In genomic region chr6:156627524-156627923, GRCh38 we compare ENCODE assay signal across 24 cellular contexts.
"Had no signal": no experiment of that assay in that cellular context is flagged by ENCODE, and none has a peak within 500 bp of the region (broad histone marks: within the 10 kb centered on the region; RNA-seq: fewer than 3 reads in every experiment).

No MANE protein-coding gene starts in this region.

- H3K9me3 Mint-ChIP-seq: activated CD4-positive, alpha-beta memory T cell treated with anti-CD3 and anti-CD28 coated beads for 36 hours; activated CD4-positive, alpha-beta T cell treated with anti-CD3 and anti-CD28 coated beads, Interleukin-2, amount 10 ng/mL, durations not matched to agents 7 days and 5 days; activated naive CD4-positive, alpha-beta T cell treated with anti-CD3 and anti-CD28 coated beads for 36 hours; activated T-helper 17 cell treated with anti-CD3 and anti-CD28 coated beads, Interleukin-2, amount 50 U/mL, for 72 hours; T-helper 1 cell treated with Interleukin-12 subunit alpha and Interleukin-12 subunit beta and Interleukin-4 antibody, amounts not matched to agents 30 μg/mL and 1 μg/mL, for 36 hours had no signal

- FAIRE-seq: RCC 7860 had no signal

- H3K27ac ChIP-seq: adrenal gland had no signal

- H3K36me3 ChIP-seq: adrenal gland had no signal

- H3K4me1 ChIP-seq: adrenal gland had no signal

- H3K27ac Mint-ChIP-seq: activated CD4-positive, alpha-beta memory T cell treated with anti-CD3 and anti-CD28 coated beads for 36 hours; activated CD4-positive, alpha-beta T cell treated with anti-CD3 and anti-CD28 coated beads, Interleukin-2, amount 10 ng/mL, durations not matched to agents 7 days and 5 days; activated naive CD4-positive, alpha-beta T cell treated with anti-CD3 and anti-CD28 coated beads for 36 hours; activated naive CD8-positive, alpha-beta T cell; activated T-helper 17 cell treated with anti-CD3 and anti-CD28 coated beads, Interleukin-2, amount 50 U/mL, for 72 hours; T-helper 1 cell treated with Interleukin-12 subunit alpha and Interleukin-12 subunit beta and Interleukin-4 antibody, amounts not matched to agents 30 μg/mL and 1 μg/mL, for 36 hours had no signal

- H3K4me1 Mint-ChIP-seq: activated CD4-positive, alpha-beta T cell treated with anti-CD3 and anti-CD28 coated beads, Interleukin-2, amount 10 ng/mL, durations not matched to agents 7 days and 5 days; activated T-helper 17 cell treated with anti-CD3 and anti-CD28 coated beads, Interleukin-2, amount 50 U/mL, for 72 hours had no signal

- H3K27me3 Mint-ChIP-seq: activated CD4-positive, alpha-beta memory T cell treated with anti-CD3 and anti-CD28 coated beads for 36 hours; activated CD4-positive, alpha-beta T cell treated with anti-CD3 and anti-CD28 coated beads, Interleukin-2, amount 10 ng/mL, durations not matched to agents 7 days and 5 days; activated naive CD8-positive, alpha-beta T cell; activated T-helper 17 cell treated with anti-CD3 and anti-CD28 coated beads, Interleukin-2, amount 50 U/mL, for 72 hours had no signal

- H3K36me3 Mint-ChIP-seq: activated CD4-positive, alpha-beta memory T cell treated with anti-CD3 and anti-CD28 coated beads for 36 hours; activated naive CD8-positive, alpha-beta T cell had no signal

- ATAC-seq: activated T-helper 17 cell treated with anti-CD3 and anti-CD28 coated beads, Interleukin-2, amount 50 U/mL, for 72 hours had no signal

- DNase-seq: activated CD4-positive, alpha-beta memory T cell treated with anti-CD3 and anti-CD28 coated beads for 36 hours; activated CD4-positive, alpha-beta T cell treated with anti-CD3 and anti-CD28 coated beads, Interleukin-2, amount 10 ng/mL, durations not matched to agents 7 days and 5 days; activated CD4-positive, CD25-positive, alpha-beta regulatory T cell treated with anti-CD3 and anti-CD28 coated beads, Interleukin-2, amount 50 U/mL, for 72 hours; activated CD8-positive, alpha-beta memory T cell treated with anti-CD3 and anti-CD28 coated beads for 24 hours; activated gamma-delta T cell; activated naive CD4-positive, alpha-beta T cell treated with anti-CD3 and anti-CD28 coated beads for 36 hours; activated T-cell treated with anti-CD3 and anti-CD28 coated beads for 4 hours; activated T-cell treated with anti-CD3 and anti-CD28 coated beads, Interleukin-2, amount 50 U/mL, for 48 hours; adrenal gland; anterior cingulate cortex; cerebellar nuclear complex; Kasumi-1; NCI-H1105 treated with DMSO at 0.1 percent for 48 hours; NCI-H1436 treated with DMSO at 0.1 percent for 48 hours; NCI-H187; NCI-H2081; NCI-H510A treated with DMSO at 0.1 percent for 48 hours; NCI-H69; NK-92 treated with Interleukin-12 subunit alpha and Interleukin-12 subunit beta, amount 100 ng/mL, for 24 hours; SHP77 treated with DMSO at 0.1 percent for 48 hours had no signal

- H3K4me3 Mint-ChIP-seq: activated CD4-positive, alpha-beta memory T cell treated with anti-CD3 and anti-CD28 coated beads for 36 hours; activated CD4-positive, alpha-beta T cell treated with anti-CD3 and anti-CD28 coated beads, Interleukin-2, amount 10 ng/mL, durations not matched to agents 7 days and 5 days; activated naive CD4-positive, alpha-beta T cell treated with anti-CD3 and anti-CD28 coated beads for 36 hours; activated naive CD8-positive, alpha-beta T cell; activated T-helper 17 cell treated with anti-CD3 and anti-CD28 coated beads, Interleukin-2, amount 50 U/mL, for 72 hours; T-helper 1 cell treated with Interleukin-12 subunit alpha and Interleukin-12 subunit beta and Interleukin-4 antibody, amounts not matched to agents 30 μg/mL and 1 μg/mL, for 36 hours had no signal

- H3K4me3 ChIP-seq: adrenal gland had no signal

- H3K27me3 ChIP-seq: adrenal gland had no signal

- H3K9me3 ChIP-seq: adrenal gland had no signal
